Comparison of ENCODE assay signal across 11 cellular contexts in genomic region chr12:118346895-118347294, GRCh38. TPM values are rescaled to one million over a fixed set of nuclear protein-coding genes. Genes with fewer than 3 reads are reported as not detected.
DNase-seq lines count a peak whose midpoint lies in the region; ATAC-seq lines count a peak whose summit lies in the region.
"Had no signal": no experiment of that assay in that cellular context is flagged by ENCODE, and none has a peak within 500 bp of the region (broad histone marks: within the 10 kb centered on the region; RNA-seq: fewer than 3 reads in every experiment).

No MANE protein-coding gene starts in this region.

- no peak overlapping the region for H3K4me3 Mint-ChIP-seq in activated CD4-positive, alpha-beta T cell treated with anti-CD3 and anti-CD28 coated beads for 36 hours
- H3K4me3 Mint-ChIP-seq in activated CD4-positive, alpha-beta T cell treated with anti-CD3 and anti-CD28 coated beads, Interleukin-2, amount 10 ng/mL, durations not matched to agents 24 days and 14 days: no peak overlapping the region
- H3K4me3 Mint-ChIP-seq: activated naive CD8-positive, alpha-beta T cell treated with anti-CD3 and anti-CD28 coated beads, Interleukin-2, amount 50 U/mL, for 24 hours had no signal

- H3K27ac Mint-ChIP-seq in activated CD4-positive, alpha-beta T cell treated with anti-CD3 and anti-CD28 coated beads for 36 hours: no peak overlapping the region
- no peak overlapping the region for H3K27ac Mint-ChIP-seq in activated CD4-positive, alpha-beta T cell treated with anti-CD3 and anti-CD28 coated beads, Interleukin-2, amount 10 ng/mL, durations not matched to agents 24 days and 14 days

- peak; percentile 86 for DNase-seq in KBM-7
- peak; percentile 41 for DNase-seq in posterior vena cava (ENCODE audit: low spot score)
- no peak for DNase-seq in GM19238 (ENCODE audit: insufficient read length, low spot score)
- no peak for DNase-seq in activated CD4-positive, alpha-beta T cell treated with anti-CD3 and anti-CD28 coated beads for 36 hours
- no peak for DNase-seq in activated CD4-positive, alpha-beta T cell treated with anti-CD3 and anti-CD28 coated beads, Interleukin-2, amount 10 ng/mL, durations not matched to agents 24 days and 14 days
- DNase-seq: activated CD4-positive, alpha-beta T cell treated with anti-CD3 and anti-CD28 coated beads for 4 hours; activated naive CD8-positive, alpha-beta T cell treated with anti-CD3 and anti-CD28 coated beads, Interleukin-2, amount 50 U/mL, for 24 hours; DMS79; NCI-H1930 had no signal

- ATAC-seq in GM18870 (IDR thresholded peaks at IDR 0.05; ENCODE audit: unreplicated experiment) (peak; percentile 46), GM21723 (IDR thresholded peaks at IDR 0.05; ENCODE audit: unreplicated experiment) (peak; percentile 69)
- no peak for ATAC-seq in activated CD4-positive, alpha-beta T cell treated with anti-CD3 and anti-CD28 coated beads for 36 hours
- ATAC-seq: activated naive CD8-positive, alpha-beta T cell treated with anti-CD3 and anti-CD28 coated beads, Interleukin-2, amount 50 U/mL, for 24 hours had no signal

- no peaks in the 10 kb centered on the region for H3K9me3 Mint-ChIP-seq in activated CD4-positive, alpha-beta T cell treated with anti-CD3 and anti-CD28 coated beads for 36 hours (ENCODE audit: low read depth)
- H3K9me3 Mint-ChIP-seq in activated CD4-positive, alpha-beta T cell treated with anti-CD3 and anti-CD28 coated beads, Interleukin-2, amount 10 ng/mL, durations not matched to agents 24 days and 14 days: no peaks in the 10 kb centered on the region
- H3K9me3 Mint-ChIP-seq: activated naive CD8-positive, alpha-beta T cell treated with anti-CD3 and anti-CD28 coated beads, Interleukin-2, amount 50 U/mL, for 24 hours had no signal

- CTCF ChIA-PET in activated CD4-positive, alpha-beta T cell treated with anti-CD3 and anti-CD28 coated beads for 36 hours (lab: Charles Lee): interaction anchor here (0.6 to 4.2 kb wide), 7 partner anchors 10 to 1280 kb away, joined by 3 to 24 read pairs (median 4); partner anchors contain the start of gene SUDS3

- H3K27me3 Mint-ChIP-seq in activated CD4-positive, alpha-beta T cell treated with anti-CD3 and anti-CD28 coated beads for 36 hours: no peaks in the 10 kb centered on the region
- no peaks in the 10 kb centered on the region for H3K27me3 Mint-ChIP-seq in activated CD4-positive, alpha-beta T cell treated with anti-CD3 and anti-CD28 coated beads, Interleukin-2, amount 10 ng/mL, durations not matched to agents 24 days and 14 days
- H3K27me3 Mint-ChIP-seq: activated naive CD8-positive, alpha-beta T cell treated with anti-CD3 and anti-CD28 coated beads, Interleukin-2, amount 50 U/mL, for 24 hours had no signal

- H3K36me3 Mint-ChIP-seq in activated CD4-positive, alpha-beta T cell treated with anti-CD3 and anti-CD28 coated beads for 36 hours (ENCODE audit: low read depth): peaks cover 4% of the 10 kb centered on the region
- H3K36me3 Mint-ChIP-seq in activated CD4-positive, alpha-beta T cell treated with anti-CD3 and anti-CD28 coated beads, Interleukin-2, amount 10 ng/mL, durations not matched to agents 24 days and 14 days (ENCODE audit: low read depth): peaks cover 8% of the 10 kb centered on the region

- peaks cover 41% of the 10 kb centered on the region for H3K4me1 Mint-ChIP-seq in activated CD4-positive, alpha-beta T cell treated with anti-CD3 and anti-CD28 coated beads for 36 hours
- peaks cover 12% of the 10 kb centered on the region for H3K4me1 Mint-ChIP-seq in activated CD4-positive, alpha-beta T cell treated with anti-CD3 and anti-CD28 coated beads, Interleukin-2, amount 10 ng/mL, durations not matched to agents 24 days and 14 days

- intact Hi-C loops in posterior vena cava (cut with DNase I): no loop called here
- intact Hi-C loops in activated CD4-positive, alpha-beta T cell treated with anti-CD3 and anti-CD28 coated beads for 36 hours (cut with DNase I, micrococcal nuclease): no loop called here
- intact Hi-C loops in activated CD4-positive, alpha-beta T cell treated with anti-CD3 and anti-CD28 coated beads, Interleukin-2, amount 10 ng/mL, durations not matched to agents 24 days and 14 days (cut with micrococcal nuclease): no loop called here

- POLR2A ChIA-PET in activated CD4-positive, alpha-beta T cell treated with anti-CD3 and anti-CD28 coated beads for 36 hours (lab: Charles Lee): no interaction called here

- in situ Hi-C loops in KBM-7 (cut with MboI; ENCODE audit: low pct_unique_long_range_greater_than_20kb, low sequenced_read_pairs): no loop called here

RNA-seq across cellular contexts. Expression of gene TAOK3, which starts 25.8 kb away (rescaled TPM):
- total RNA-seq in posterior vena cava: 10 to 100 TPM; 27.9 to 31.8 TPM
- total RNA-seq in activated CD4-positive, alpha-beta T cell treated with anti-CD3 and anti-CD28 coated beads for 36 hours: 10 to 100 TPM; 49.4 to 51.1 TPM
- total RNA-seq in activated CD4-positive, alpha-beta T cell treated with anti-CD3 and anti-CD28 coated beads, Interleukin-2, amount 10 ng/mL, durations not matched to agents 24 days and 14 days: 51.8 and 53.4 TPM in 2 replicates

RNA-seq across cellular contexts. Expression of gene SUDS3, which starts 29.5 kb away (rescaled TPM):
- total RNA-seq in posterior vena cava: 10 to 100 TPM; 21.2 to 31.1 TPM
- 10 to 100 TPM; 18.7 to 19.1 TPM for total RNA-seq in activated CD4-positive, alpha-beta T cell treated with anti-CD3 and anti-CD28 coated beads for 36 hours
- total RNA-seq in activated CD4-positive, alpha-beta T cell treated with anti-CD3 and anti-CD28 coated beads, Interleukin-2, amount 10 ng/mL, durations not matched to agents 24 days and 14 days: 22.0 and 23.6 TPM in 2 replicates

Comparison
In these comparisons a context has a peak if more than half of its experiments do, and no peak if none do; other contexts are left out.
1. DNase-seq: peak in KBM-7 (single experiment) and posterior vena cava (single experiment); none in GM19238 (single experiment), activated CD4-positive, alpha-beta T cell treated with anti-CD3 and anti-CD28 coated beads for 36 hours (single experiment) and activated CD4-positive, alpha-beta T cell treated with anti-CD3 and anti-CD28 coated beads, Interleukin-2, amount 10 ng/mL, durations not matched to agents 24 days and 14 days (single experiment).